Comparison of ENCODE assay signal across 1 cellular context in the genomic region with DNA sequence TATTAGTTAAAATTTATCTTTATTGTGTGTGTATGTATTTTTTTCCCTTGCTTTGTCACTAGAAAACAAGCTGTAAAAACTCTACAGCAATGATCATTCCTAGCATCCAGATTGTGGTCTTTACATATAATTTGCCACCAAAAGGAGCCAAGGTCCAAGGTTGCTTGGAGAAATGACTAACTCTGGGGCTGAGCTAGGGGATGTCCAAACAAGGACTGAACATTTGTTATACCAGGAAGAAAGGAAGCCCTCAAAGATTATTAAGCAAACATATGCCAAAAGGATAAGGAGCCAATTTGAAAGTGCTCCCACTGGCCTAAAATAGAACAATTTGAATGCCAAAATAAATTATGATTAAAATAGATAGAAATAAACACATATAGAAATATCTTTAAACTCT.
TF ChIP-seq lines count a peak whose summit lies in the region.

No MANE protein-coding gene starts in this region.

TF ChIP-seq in HepG2, 621 proteins besides CTCF, POLR2A, EP300 and RAD21 (continued from another document):
- TF ChIP-seq, protein P1, sequence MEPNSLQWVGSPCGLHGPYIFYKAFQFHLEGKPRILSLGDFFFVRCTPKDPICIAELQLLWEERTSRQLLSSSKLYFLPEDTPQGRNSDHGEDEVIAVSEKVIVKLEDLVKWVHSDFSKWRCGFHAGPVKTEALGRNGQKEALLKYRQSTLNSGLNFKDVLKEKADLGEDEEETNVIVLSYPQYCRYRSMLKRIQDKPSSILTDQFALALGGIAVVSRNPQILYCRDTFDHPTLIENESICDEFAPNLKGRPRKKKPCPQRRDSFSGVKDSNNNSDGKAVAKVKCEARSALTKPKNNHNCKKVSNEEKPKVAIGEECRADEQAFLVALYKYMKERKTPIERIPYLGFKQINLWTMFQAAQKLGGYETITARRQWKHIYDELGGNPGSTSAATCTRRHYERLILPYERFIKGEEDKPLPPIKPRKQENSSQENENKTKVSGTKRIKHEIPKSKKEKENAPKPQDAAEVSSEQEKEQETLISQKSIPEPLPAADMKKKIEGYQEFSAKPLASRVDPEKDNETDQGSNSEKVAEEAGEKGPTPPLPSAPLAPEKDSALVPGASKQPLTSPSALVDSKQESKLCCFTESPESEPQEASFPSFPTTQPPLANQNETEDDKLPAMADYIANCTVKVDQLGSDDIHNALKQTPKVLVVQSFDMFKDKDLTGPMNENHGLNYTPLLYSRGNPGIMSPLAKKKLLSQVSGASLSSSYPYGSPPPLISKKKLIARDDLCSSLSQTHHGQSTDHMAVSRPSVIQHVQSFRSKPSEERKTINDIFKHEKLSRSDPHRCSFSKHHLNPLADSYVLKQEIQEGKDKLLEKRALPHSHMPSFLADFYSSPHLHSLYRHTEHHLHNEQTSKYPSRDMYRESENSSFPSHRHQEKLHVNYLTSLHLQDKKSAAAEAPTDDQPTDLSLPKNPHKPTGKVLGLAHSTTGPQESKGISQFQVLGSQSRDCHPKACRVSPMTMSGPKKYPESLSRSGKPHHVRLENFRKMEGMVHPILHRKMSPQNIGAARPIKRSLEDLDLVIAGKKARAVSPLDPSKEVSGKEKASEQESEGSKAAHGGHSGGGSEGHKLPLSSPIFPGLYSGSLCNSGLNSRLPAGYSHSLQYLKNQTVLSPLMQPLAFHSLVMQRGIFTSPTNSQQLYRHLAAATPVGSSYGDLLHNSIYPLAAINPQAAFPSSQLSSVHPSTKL (CRISPR knock-in tag; IDR thresholded peaks at IDR 0.05): 0 out of 2 replicates have a peak, but pooled peaks have one; percentile 15
- TF ChIP-seq FOSL2 (CRISPR knock-in tag; IDR thresholded peaks at IDR 0.05): 0 out of 2 replicates have a peak, but pooled peaks have one; percentile 15
- TF ChIP-seq ZNF263 (CRISPR knock-in tag; IDR thresholded peaks at IDR 0.05): 0 out of 2 replicates have a peak, but pooled peaks have one; percentile 28
